ENCODE assay signal across 20 cellular contexts in genomic region chr11:98630736-98631135, GRCh38.
DNase-seq lines count a peak whose midpoint lies in the region; ATAC-seq and TF ChIP-seq lines count a peak whose summit lies in the region.
"Had no signal": no experiment of that assay in that cellular context is flagged by ENCODE, and none has a peak within 500 bp of the region (broad histone marks: within the 10 kb centered on the region; RNA-seq: fewer than 3 reads in every experiment).

No MANE protein-coding gene starts in this region.

- DNase-seq in NCI-H1092 (lab: John Stamatoyannopoulos, UW), result peak; percentile 43
- peak; percentile 77 for DNase-seq in NCI-H524 treated with DMSO at 0.1 percent for 48 hours (lab: John Stamatoyannopoulos, UW)
- peak; percentile 91 for DNase-seq in WERI-Rb-1
- DNase-seq in retina, result peak; percentile 40
- no peak for DNase-seq in GM13976 (ENCODE audit: low spot score)
- no peak for DNase-seq in T-cell
- DNase-seq: CD8-positive, alpha-beta T cell; DND-41; Kasumi-1; MG63; NCI-H1048; NCI-H187; NCI-H2107; NCI-H446 treated with DMSO at 0.1 percent for 48 hours; Peyer's patch; T-helper 17 cell had no signal

- peak overlapping the region; percentile 64 for H3K27ac ChIP-seq in WERI-Rb-1
- H3K27ac ChIP-seq: BLaER1 treated with 17β-estradiol and CSF1 and Interleukin-3, amounts not matched to agents 10 nM and 100 nM; Peyer's patch; SJSA1 had no signal

- H3K27me3 Mint-ChIP-seq in T-cell, result no peaks in the 10 kb centered on the region
- H3K27me3 Mint-ChIP-seq: T-helper 17 cell had no signal

- TF ChIP-seq CTCF in WERI-Rb-1 (IDR thresholded peaks at IDR 0.05; ENCODE audit: low read depth, low read length) (no peak), GM13976 (IDR thresholded peaks at IDR 0.05; ENCODE audit: borderline replicate concordance, control extremely low read depth, extremely low read depth, insufficient read depth, missing control alignments) (no peak)

- H3K27ac Mint-ChIP-seq in T-cell, result no peak overlapping the region
- H3K27ac Mint-ChIP-seq: CD8-positive, alpha-beta T cell; T-helper 17 cell had no signal

- H3K9me3 Mint-ChIP-seq in T-cell, result peaks cover 0 to 9% (median 4%) of the 10 kb centered on the region in 3 donors

- POLR2A ChIA-PET in T-cell (lab: Charles Lee), result no interaction called here

- no peaks in the 10 kb centered on the region for H3K27me3 ChIP-seq in WERI-Rb-1 (ENCODE audit: insufficient read depth, low read depth, severe bottlenecking)
- H3K27me3 ChIP-seq: BLaER1 treated with 17β-estradiol and CSF1 and Interleukin-3, amounts not matched to agents 10 nM and 100 nM; MG63; Peyer's patch; SJSA1 had no signal

- CTCF ChIA-PET in T-cell (lab: Charles Lee), result no interaction called here

- ATAC-seq in GM19395 (IDR thresholded peaks at IDR 0.05; ENCODE audit: unreplicated experiment) (no peak), T-cell (replicated peaks in 1 of 4) (no peak)
- ATAC-seq: CD8-positive, alpha-beta T cell; T-helper 17 cell had no signal

- no peaks in the 10 kb centered on the region for H3K36me3 Mint-ChIP-seq in T-cell
- H3K36me3 Mint-ChIP-seq: CD8-positive, alpha-beta T cell had no signal

- no peaks in the 10 kb centered on the region for H3K36me3 ChIP-seq in WERI-Rb-1
- H3K36me3 ChIP-seq: BLaER1 treated with 17β-estradiol and CSF1 and Interleukin-3, amounts not matched to agents 10 nM and 100 nM; HAP-1; MG63; Peyer's patch; SJSA1 had no signal

- H3K9me3 ChIP-seq in WERI-Rb-1 (ENCODE audit: severe bottlenecking), result peaks cover 2% of the 10 kb centered on the region
- H3K9me3 ChIP-seq: HAP-1, MG63, Peyer's patch, SJSA1 had no signal

- H3K4me1 Mint-ChIP-seq in T-cell, result no peaks in the 10 kb centered on the region
- H3K4me1 Mint-ChIP-seq: T-helper 17 cell had no signal

- no peak overlapping the region for H3K4me3 ChIP-seq in WERI-Rb-1 (ENCODE audit: low read depth, low read length)
- H3K4me3 ChIP-seq: BLaER1 treated with 17β-estradiol and CSF1 and Interleukin-3, amounts not matched to agents 10 nM and 100 nM; HAP-1; MG63; Peyer's patch; SJSA1 had no signal

- H3K4me3 Mint-ChIP-seq in T-cell, result no peak overlapping the region
- H3K4me3 Mint-ChIP-seq: CD8-positive, alpha-beta T cell; T-helper 17 cell had no signal

- in situ Hi-C loops in GM13976 (cut with MboI; ENCODE audit: low sequenced_read_pairs, unreplicated experiment), result no loop called here

Comparison
In these comparisons a context has a peak if more than half of its experiments do, and no peak if none do; other contexts are left out.
1. DNase-seq: peak in NCI-H1092 (single experiment), NCI-H524 treated with DMSO at 0.1 percent for 48 hours (single experiment), WERI-Rb-1 (single experiment) and retina (single experiment); none in GM13976 (single experiment) and T-cell (0 of 34).